In genomic region chr4:82268050-82268825, GRCh38 we compare ENCODE assay signal across 8 cellular contexts.
DNase-seq lines count a peak whose midpoint lies in the region; ATAC-seq, FAIRE-seq and TF ChIP-seq lines count a peak whose summit lies in the region.

No MANE protein-coding gene starts in this region.

- FAIRE-seq in HTR-8/SVneo (lab: Jason Lieb, UNC) = no peak

- H3K36me3 Mint-ChIP-seq in activated T-cell treated with anti-CD3 and anti-CD28 coated beads, Interleukin-2, amount 50 U/mL, for 4 hours (ENCODE audit: insufficient read depth) = peaks cover 2% of the 10 kb centered on the region
- no peaks in the 10 kb centered on the region for H3K36me3 Mint-ChIP-seq in neural crest cell (ENCODE audit: low read depth)

- no peaks in the 10 kb centered on the region for H3K27me3 ChIP-seq in vagina

- H3K27ac ChIP-seq in vagina = no peak overlapping the region

- H3K4me1 Mint-ChIP-seq in activated T-cell treated with anti-CD3 and anti-CD28 coated beads, Interleukin-2, amount 50 U/mL, for 4 hours (ENCODE audit: low read depth) = peaks cover 32% of the 10 kb centered on the region
- H3K4me1 Mint-ChIP-seq in neural crest cell = peaks cover 5% of the 10 kb centered on the region

- no peaks in the 10 kb centered on the region for H3K9me3 ChIP-seq in vagina

- intact Hi-C loops in vagina (cut with DNase I) = no loop called here

- no peaks in the 10 kb centered on the region for H3K4me1 ChIP-seq in vagina

- TF ChIP-seq POLR2A in vagina (IDR thresholded peaks at IDR 0.05) = no peak

- no peak overlapping the region for H3K27ac Mint-ChIP-seq in neural crest cell (ENCODE audit: unreplicated experiment)

- ATAC-seq in activated T-cell treated with anti-CD3 and anti-CD28 coated beads, Interleukin-2, amount 50 U/mL, for 4 hours = peak; percentile 85 to 87

- H3K36me3 ChIP-seq in vagina = no peaks in the 10 kb centered on the region

- DNase-seq in DMS 273 (lab: John Stamatoyannopoulos, UW; ENCODE audit: unreplicated experiment) (peak; percentile 67), GM20000 (ENCODE audit: low spot score) (peak; percentile 58), HTR-8/SVneo (ENCODE audit: insufficient read length, low spot score) (peak; percentile 34), NOMO-1 treated with dmso at 0.1 percent for 144 hours (lab: John Stamatoyannopoulos, UW; ENCODE audit: unreplicated experiment) (peak; percentile 76), fibroblast of pulmonary artery (ENCODE audit: low read depth) (peak; percentile 69), neural crest cell (ENCODE audit: low read depth, low spot score) (peak; percentile 44), vagina (ENCODE audit: extremely low spot score in 2 of 2) (no peak)
- peak; percentile 25 for DNase-seq in activated T-cell treated with anti-CD3 and anti-CD28 coated beads, Interleukin-2, amount 50 U/mL, for 4 hours

- TF ChIP-seq CTCF in GM20000 (IDR thresholded peaks at IDR 0.05; ENCODE audit: extremely low read depth, missing control alignments) = peak; percentile 82
- TF ChIP-seq CTCF in fibroblast of pulmonary artery (IDR thresholded peaks at IDR 0.05; ENCODE audit: low read length, missing control alignments) = peak; percentile 94
- peak; percentile 89 for TF ChIP-seq CTCF in neural crest cell (conservative IDR thresholded peaks at IDR 0.05)
- peak; percentile 24 to 61 (median 43) for TF ChIP-seq CTCF in vagina (IDR thresholded peaks at IDR 0.05)

- H3K4me3 Mint-ChIP-seq in activated T-cell treated with anti-CD3 and anti-CD28 coated beads, Interleukin-2, amount 50 U/mL, for 4 hours = no peak overlapping the region
- H3K4me3 Mint-ChIP-seq in neural crest cell = no peak overlapping the region

- H3K4me3 ChIP-seq in fibroblast of pulmonary artery (replicated peaks; ENCODE audit: low read depth, low read length) (no peak overlapping the region), vagina (peak overlapping the region in 1 of 2 donors; percentile 6)

- H3K27me3 Mint-ChIP-seq in activated T-cell treated with anti-CD3 and anti-CD28 coated beads, Interleukin-2, amount 50 U/mL, for 4 hours (ENCODE audit: low read depth) = no peaks in the 10 kb centered on the region
- H3K27me3 Mint-ChIP-seq in neural crest cell (ENCODE audit: low read depth) = peaks cover 14% of the 10 kb centered on the region

- peaks cover 3% of the 10 kb centered on the region for H3K9me3 Mint-ChIP-seq in activated T-cell treated with anti-CD3 and anti-CD28 coated beads, Interleukin-2, amount 50 U/mL, for 4 hours
- H3K9me3 Mint-ChIP-seq in neural crest cell = peaks cover 3% of the 10 kb centered on the region

Comparison
In these comparisons a context has a peak if more than half of its experiments do, and no peak if none do; other contexts are left out.
1. DNase-seq: peak in DMS 273 (single experiment), GM20000 (single experiment), HTR-8/SVneo (single experiment), NOMO-1 treated with dmso at 0.1 percent for 144 hours (single experiment), activated T-cell treated with anti-CD3 and anti-CD28 coated beads, Interleukin-2, amount 50 U/mL, for 4 hours (single experiment), fibroblast of pulmonary artery (single experiment) and neural crest cell (single experiment); none in vagina (0 of 2).
2. CTCF ChIP-seq: peak in every context shown above with its lines; median percentile 94 in fibroblast of pulmonary artery; 89 in neural crest cell; 82 in GM20000; 43 in vagina.